In the genomic region with DNA sequence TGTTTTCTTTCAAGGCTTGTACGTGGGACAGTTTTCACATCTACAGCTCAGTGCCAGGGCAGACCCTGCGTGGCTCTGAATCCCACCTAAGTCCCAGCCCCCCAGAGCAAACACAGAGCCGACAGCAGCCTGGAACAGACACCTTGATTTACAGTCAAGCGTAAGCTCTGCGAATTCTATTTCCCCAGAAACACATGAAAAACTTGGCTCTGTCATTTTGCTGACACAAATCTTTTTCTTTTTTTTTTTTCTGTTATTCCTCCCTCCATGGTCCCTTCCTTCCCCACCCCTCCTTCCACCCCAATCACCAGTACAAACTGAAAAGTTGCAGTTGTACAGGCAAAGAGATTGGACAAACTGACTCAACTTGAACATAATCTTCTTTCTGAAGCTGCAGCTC, we compare ENCODE assay signal across 1 cellular context.
TF ChIP-seq lines count a peak whose summit lies in the region.

No MANE protein-coding gene starts in this region.

TF ChIP-seq in K562, 482 proteins besides CTCF, POLR2A, EP300 and RAD21 (continued from another document):
- TF ChIP-seq, protein P1, sequence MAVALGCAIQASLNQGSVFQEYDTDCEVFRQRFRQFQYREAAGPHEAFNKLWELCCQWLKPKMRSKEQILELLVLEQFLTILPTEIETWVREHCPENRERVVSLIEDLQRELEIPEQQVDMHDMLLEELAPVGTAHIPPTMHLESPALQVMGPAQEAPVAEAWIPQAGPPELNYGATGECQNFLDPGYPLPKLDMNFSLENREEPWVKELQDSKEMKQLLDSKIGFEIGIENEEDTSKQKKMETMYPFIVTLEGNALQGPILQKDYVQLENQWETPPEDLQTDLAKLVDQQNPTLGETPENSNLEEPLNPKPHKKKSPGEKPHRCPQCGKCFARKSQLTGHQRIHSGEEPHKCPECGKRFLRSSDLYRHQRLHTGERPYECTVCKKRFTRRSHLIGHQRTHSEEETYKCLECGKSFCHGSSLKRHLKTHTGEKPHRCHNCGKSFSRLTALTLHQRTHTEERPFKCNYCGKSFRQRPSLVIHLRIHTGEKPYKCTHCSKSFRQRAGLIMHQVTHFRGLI (CRISPR knock-in tag; IDR thresholded peaks at IDR 0.05): no peak
- TF ChIP-seq PHB (CRISPR knock-in tag; IDR thresholded peaks at IDR 0.05) (no peak), KDM4B (IDR thresholded peaks at IDR 0.05; ENCODE audit: borderline replicate concordance in 2 of 2, low read depth in 1 of 2) (no peak)
- TF ChIP-seq, protein P2, sequence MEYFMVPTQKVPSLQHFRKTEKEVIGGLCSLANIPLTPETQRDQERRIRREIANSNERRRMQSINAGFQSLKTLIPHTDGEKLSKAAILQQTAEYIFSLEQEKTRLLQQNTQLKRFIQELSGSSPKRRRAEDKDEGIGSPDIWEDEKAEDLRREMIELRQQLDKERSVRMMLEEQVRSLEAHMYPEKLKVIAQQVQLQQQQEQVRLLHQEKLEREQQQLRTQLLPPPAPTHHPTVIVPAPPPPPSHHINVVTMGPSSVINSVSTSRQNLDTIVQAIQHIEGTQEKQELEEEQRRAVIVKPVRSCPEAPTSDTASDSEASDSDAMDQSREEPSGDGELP (CRISPR knock-in tag; IDR thresholded peaks at IDR 0.05; ENCODE audit: borderline replicate concordance): no peak
